31 cellular contexts compared by ENCODE assay signal in genomic region chr20:2248837-2249236, GRCh38. TPM values are rescaled to one million over a fixed set of nuclear protein-coding genes. Genes with fewer than 3 reads are reported as not detected.
"Had no signal": no experiment of that assay in that cellular context is flagged by ENCODE, and none has a peak within 500 bp of the region (broad histone marks: within the 10 kb centered on the region; RNA-seq: fewer than 3 reads in every experiment).

No MANE protein-coding gene starts in this region.

- H3K36me3 ChIP-seq: stomach, suprapubic skin, thoracic aorta, thyroid gland, tibial artery, tibial nerve, transverse colon, upper lobe of left lung, upper lobe of right lung, uterus, vagina had no signal

- H3K27ac ChIP-seq: stomach, suprapubic skin, testis, thoracic aorta, thyroid gland, tibial artery, tibial nerve, transverse colon, upper lobe of left lung, upper lobe of right lung, uterus, vagina had no signal

- DNase-seq: stimulated activated CD4-positive, alpha-beta T cell treated with anti-CD3 and anti-CD28 coated beads, Interleukin-2, amount 100 ng/mL, for 48 hours; stimulated activated CD4-positive, alpha-beta T cell treated with anti-CD3 and anti-CD28 coated beads, Interleukin-4, amount 100 ng/mL, for 1 hour; stimulated activated CD4-positive, alpha-beta T cell treated with anti-CD3 and anti-CD28 coated beads, Interleukin-4, amount 100 ng/mL, for 24 hours; stimulated activated CD4-positive, alpha-beta T cell treated with anti-CD3 and anti-CD28 coated beads, Interleukin-4, amount 100 ng/mL, for 4 hours; stimulated activated CD8-positive, alpha-beta memory T cell treated with anti-CD3 and anti-CD28 coated beads, Interleukin-4, amount 100 ng/mL, for 48 hours; stimulated activated naive B cell treated with anti-CD40 and anti-IgM and Interleukin-4, amounts not matched to agents 10 μg/mL and 1 μg/mL and 100 μg/mL, for 72 hours; stimulated activated naive CD4-positive, alpha-beta T cell; stimulated activated naive CD4-positive, alpha-beta T cell treated with Interleukin-2 at 50 U/mL for 16 hours; stimulated activated naive CD8-positive, alpha-beta T cell treated with anti-CD3 and anti-CD28 coated beads, Interleukin-15, amount 100 ng/mL, for 72 hours; stimulated activated naive CD8-positive, alpha-beta T cell treated with anti-CD3 and anti-CD28 coated beads, Interleukin-15, Interleukin-2, amounts not matched to agents 100 U/mL and 50 U/mL, for 24 hours; stomach; substantia nigra; testis; thyroid gland; tibial artery; transverse colon; trophoblast cell; upper lobe of left lung; upper lobe of right lung; uterus had no signal

- H3K4me1 ChIP-seq: stomach, suprapubic skin, testis, thyroid gland, tibial artery, tibial nerve, transverse colon, upper lobe of left lung, upper lobe of right lung, uterus had no signal

- H3K9me3 ChIP-seq: stomach, suprapubic skin, testis, thoracic aorta, thyroid gland, tibial artery, tibial nerve, transverse colon, upper lobe of left lung, upper lobe of right lung, uterus, vagina had no signal

- H3K4me3 ChIP-seq: stomach, suprapubic skin, testis, thoracic aorta, thyroid gland, tibial artery, tibial nerve, transverse colon, upper lobe of left lung, upper lobe of right lung, uterus, vagina had no signal

- ATAC-seq: stimulated activated effector memory CD8-positive, alpha-beta T cell treated with anti-CD3 and anti-CD28 coated beads, Interleukin-12 subunit alpha, Interleukin-12 subunit beta, amount 100 ng/mL, for 72 hours; stimulated activated memory B cell treated with anti-CD40 and anti-IgM and Interleukin-4, amounts not matched to agents 10 μg/mL and 1 μg/mL and 100 μg/mL, for 72 hours; stimulated activated naive B cell treated with anti-CD40 and anti-IgM and Interleukin-4, amounts not matched to agents 10 μg/mL and 1 μg/mL and 100 μg/mL, for 72 hours; stimulated activated naive CD8-positive, alpha-beta T cell treated with anti-CD3 and anti-CD28 coated beads, Interleukin-15, amount 100 ng/mL, for 72 hours; stimulated activated naive CD8-positive, alpha-beta T cell treated with anti-CD3 and anti-CD28 coated beads, Interleukin-15, Interleukin-2, amounts not matched to agents 100 U/mL and 50 U/mL, for 24 hours; upper lobe of right lung had no signal

- FAIRE-seq: urothelium cell line had no signal

- H3K9me3 Mint-ChIP-seq: stimulated activated effector memory CD8-positive, alpha-beta T cell treated with anti-CD3 and anti-CD28 coated beads, Interleukin-12 subunit alpha, Interleukin-12 subunit beta, amount 100 ng/mL, for 72 hours; stimulated activated memory B cell treated with anti-CD40 and anti-IgM and Interleukin-4, amounts not matched to agents 10 μg/mL and 1 μg/mL and 100 μg/mL, for 72 hours; stimulated activated naive B cell treated with anti-CD40 and anti-IgM and Interleukin-4, amounts not matched to agents 10 μg/mL and 1 μg/mL and 100 μg/mL, for 72 hours; stimulated activated naive CD8-positive, alpha-beta T cell treated with anti-CD3 and anti-CD28 coated beads, Interleukin-15, amount 100 ng/mL, for 72 hours; stimulated activated naive CD8-positive, alpha-beta T cell treated with anti-CD3 and anti-CD28 coated beads, Interleukin-15, Interleukin-2, amounts not matched to agents 100 ng/mL and 50 ng/mL, for 24 hours; type B pancreatic cell had no signal

- H3K4me3 Mint-ChIP-seq: stimulated activated effector memory CD8-positive, alpha-beta T cell treated with anti-CD3 and anti-CD28 coated beads, Interleukin-12 subunit alpha, Interleukin-12 subunit beta, amount 100 ng/mL, for 72 hours; stimulated activated memory B cell treated with anti-CD40 and anti-IgM and Interleukin-4, amounts not matched to agents 10 μg/mL and 1 μg/mL and 100 μg/mL, for 72 hours; stimulated activated naive B cell treated with anti-CD40 and anti-IgM and Interleukin-4, amounts not matched to agents 10 μg/mL and 1 μg/mL and 100 μg/mL, for 72 hours; stimulated activated naive CD8-positive, alpha-beta T cell treated with anti-CD3 and anti-CD28 coated beads, Interleukin-15, amount 100 ng/mL, for 72 hours; stimulated activated naive CD8-positive, alpha-beta T cell treated with anti-CD3 and anti-CD28 coated beads, Interleukin-15, Interleukin-2, amounts not matched to agents 100 ng/mL and 50 ng/mL, for 24 hours; type B pancreatic cell had no signal

- H3K27me3 ChIP-seq: suprapubic skin, testis, thyroid gland, tibial nerve, transverse colon, upper lobe of left lung, uterus, vagina had no signal

- H3K27ac Mint-ChIP-seq: stimulated activated effector memory CD8-positive, alpha-beta T cell treated with anti-CD3 and anti-CD28 coated beads, Interleukin-12 subunit alpha, Interleukin-12 subunit beta, amount 100 ng/mL, for 72 hours; stimulated activated memory B cell treated with anti-CD40 and anti-IgM and Interleukin-4, amounts not matched to agents 10 μg/mL and 1 μg/mL and 100 μg/mL, for 72 hours; stimulated activated naive B cell treated with anti-CD40 and anti-IgM and Interleukin-4, amounts not matched to agents 10 μg/mL and 1 μg/mL and 100 μg/mL, for 72 hours; stimulated activated naive CD8-positive, alpha-beta T cell treated with anti-CD3 and anti-CD28 coated beads, Interleukin-15, Interleukin-2, amounts not matched to agents 100 ng/mL and 50 ng/mL, for 24 hours; type B pancreatic cell had no signal

- H3K4me1 Mint-ChIP-seq: stimulated activated effector memory CD8-positive, alpha-beta T cell treated with anti-CD3 and anti-CD28 coated beads, Interleukin-12 subunit alpha, Interleukin-12 subunit beta, amount 100 ng/mL, for 72 hours; stimulated activated memory B cell treated with anti-CD40 and anti-IgM and Interleukin-4, amounts not matched to agents 10 μg/mL and 1 μg/mL and 100 μg/mL, for 72 hours; stimulated activated naive B cell treated with anti-CD40 and anti-IgM and Interleukin-4, amounts not matched to agents 10 μg/mL and 1 μg/mL and 100 μg/mL, for 72 hours; stimulated activated naive CD8-positive, alpha-beta T cell treated with anti-CD3 and anti-CD28 coated beads, Interleukin-15, amount 100 ng/mL, for 72 hours had no signal

RNA-seq across cellular contexts. Expression of gene TGM3, which starts 47.0 kb away (rescaled TPM):
- total RNA-seq: stomach, thyroid gland, tibial nerve, upper lobe of right lung, ureter, urinary bladder had no signal
- polyA plus RNA-seq: urinary bladder had no signal
